Comparison of ENCODE assay signal across 1 cellular context in the genomic region with DNA sequence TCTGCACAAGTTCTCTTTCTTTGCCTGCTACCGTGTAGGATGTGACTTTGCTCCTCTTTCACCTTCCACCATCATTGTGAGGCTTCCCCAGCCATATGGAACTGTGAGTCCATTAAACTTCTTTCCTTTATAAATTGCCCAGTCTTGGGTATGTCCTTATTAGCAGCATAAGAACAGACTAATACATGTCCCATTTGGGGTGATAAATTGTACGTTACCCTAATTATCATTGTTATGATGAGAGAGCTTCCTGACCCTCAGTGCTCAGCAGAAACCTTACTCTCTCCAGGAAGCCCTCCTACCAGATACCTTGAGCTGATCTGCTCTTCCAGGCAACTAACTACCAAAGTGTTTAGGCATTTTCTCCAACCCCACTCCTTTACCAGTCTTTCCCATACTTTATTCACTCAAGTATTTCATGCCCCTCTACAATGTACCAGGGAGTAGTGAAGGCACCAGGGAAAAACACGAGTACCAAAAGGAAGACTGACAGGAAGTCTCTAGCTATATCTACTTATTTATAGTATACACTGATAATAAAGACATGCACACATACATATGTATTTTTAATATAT.
TF ChIP-seq lines count a peak whose summit lies in the region.

No MANE protein-coding gene starts in this region.

TF ChIP-seq in H1, 55 proteins besides CTCF, POLR2A, EP300 and RAD21:
- TF ChIP-seq SIRT6 (IDR thresholded peaks at IDR 0.05; ENCODE audit: low read length) (no peak), BACH1 (IDR thresholded peaks at IDR 0.05; ENCODE audit: low read length) (no peak), TCF12 (IDR thresholded peaks at IDR 0.05; ENCODE audit: low read depth, low read length) (no peak), SAP30 (IDR thresholded peaks at IDR 0.05; ENCODE audit: insufficient read depth, insufficient replicate concordance, low read length) (no peak), JUN (IDR thresholded peaks at IDR 0.05; ENCODE audit: low read depth, low read length) (no peak), CEBPB (IDR thresholded peaks at IDR 0.05; ENCODE audit: low read depth, low read length) (no peak), BRCA1 (IDR thresholded peaks at IDR 0.05; ENCODE audit: low read depth, low read length) (no peak), SP4 (IDR thresholded peaks at IDR 0.05; ENCODE audit: low read length) (no peak), TAF1 (IDR thresholded peaks at IDR 0.05; ENCODE audit: low read depth, low read length) (no peak), SIX5 (IDR thresholded peaks at IDR 0.05; ENCODE audit: low read depth, low read length) (no peak), CHD2 (IDR thresholded peaks at IDR 0.05; ENCODE audit: low read length) (no peak), PHF8 (conservative IDR thresholded peaks at IDR 0.05; ENCODE audit: low read depth, low read length) (no peak), CBX5 (IDR thresholded peaks at IDR 0.05; ENCODE audit: low read depth, low read length) (no peak), EGR1 (IDR thresholded peaks at IDR 0.05; ENCODE audit: borderline replicate concordance, low read depth, low read length) (no peak), CHD1 (IDR thresholded peaks at IDR 0.05; ENCODE audit: low read depth, low read length) (no peak), CTBP2 (IDR thresholded peaks at IDR 0.05; ENCODE audit: borderline replicate concordance, insufficient read depth, insufficient read length, low read length) (no peak), SIN3A (conservative IDR thresholded peaks at IDR 0.05 in 1 of 2, IDR thresholded peaks at IDR 0.05 in 1 of 2; ENCODE audit: low read depth in 1 of 2, low read length in 2 of 2) (no peak), RBBP5 (IDR thresholded peaks at IDR 0.05; ENCODE audit: borderline replicate concordance, low read depth, low read length) (no peak), TBP (IDR thresholded peaks at IDR 0.05; ENCODE audit: low read depth, low read length) (no peak)
- TF ChIP-seq, protein P1, sequence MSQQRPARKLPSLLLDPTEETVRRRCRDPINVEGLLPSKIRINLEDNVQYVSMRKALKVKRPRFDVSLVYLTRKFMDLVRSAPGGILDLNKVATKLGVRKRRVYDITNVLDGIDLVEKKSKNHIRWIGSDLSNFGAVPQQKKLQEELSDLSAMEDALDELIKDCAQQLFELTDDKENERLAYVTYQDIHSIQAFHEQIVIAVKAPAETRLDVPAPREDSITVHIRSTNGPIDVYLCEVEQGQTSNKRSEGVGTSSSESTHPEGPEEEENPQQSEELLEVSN (IDR thresholded peaks at IDR 0.05) = no peak
